8 cellular contexts compared by ENCODE assay signal in the genomic region with DNA sequence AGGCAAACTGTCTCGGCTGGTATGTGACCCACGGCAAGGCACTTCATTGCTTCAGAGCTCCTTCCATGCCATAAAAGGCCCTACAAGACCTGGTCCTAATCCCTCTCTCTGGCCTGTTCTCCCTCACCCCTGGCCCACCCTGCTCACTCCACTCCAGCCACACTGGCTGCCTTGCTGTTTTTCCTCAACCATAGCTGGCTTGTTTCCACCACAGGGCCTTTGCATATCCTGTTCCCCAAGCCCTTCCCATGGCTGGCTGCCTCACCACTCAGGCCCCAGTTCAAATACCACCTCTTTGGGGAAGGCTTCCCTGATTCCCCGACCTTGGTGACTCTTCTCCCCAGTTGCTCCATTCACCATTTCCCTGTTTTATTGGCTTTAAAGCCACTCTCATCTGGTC.
DNase-seq lines count a peak whose midpoint lies in the region; ATAC-seq and TF ChIP-seq lines count a peak whose summit lies in the region.
"Not testable (repeated sequence)": the region's sequence is repeated elsewhere in the genome, so short reads cannot be mapped to it uniquely, and the experiment has no call there.

No MANE protein-coding gene starts in this region.

- not testable (repeated sequence) for TF ChIP-seq CTCF in parathyroid adenoma (IDR thresholded peaks at IDR 0.05); type B pancreatic cell (conservative IDR thresholded peaks at IDR 0.05)

- H3K4ac ChIP-seq in mesenchymal stem cell (ENCODE audit: low read depth in 1 of 2, low read length in 2 of 2) = peak overlapping the region in 1 of 2 experiments; percentile 88

- not testable (repeated sequence) for H3K36me3 ChIP-seq in CD4-positive, alpha-beta memory T cell (ENCODE audit: insufficient read depth, low read length); esophagus (ENCODE audit: control insufficient read depth in 2 of 2, insufficient read depth in 2 of 2, low read length in 1 of 2); parathyroid adenoma (ENCODE audit: control insufficient read depth, insufficient read depth, low read length)
- peaks cover 14 to 25% of the 10 kb centered on the region in 2 experiments for H3K36me3 ChIP-seq in mesenchymal stem cell (ENCODE audit: control insufficient read depth in 1 of 2, insufficient read depth in 2 of 2, low read depth in 1 of 2, low read length in 2 of 2)

- H3K4me1 ChIP-seq in CD4-positive, alpha-beta memory T cell (ENCODE audit: insufficient read depth, low read length); esophagus (ENCODE audit: control insufficient read depth in 2 of 2, insufficient read depth in 2 of 2, low read length in 1 of 2): not testable (repeated sequence)
- peaks cover 17% of the 10 kb centered on the region for H3K4me1 ChIP-seq in mesenchymal stem cell (ENCODE audit: control insufficient read depth, insufficient read depth, low read depth, low read length)
- peaks cover 19% of the 10 kb centered on the region for H3K4me1 ChIP-seq in parathyroid adenoma

- peak overlapping the region; percentile 37 to 93 for H3K18ac ChIP-seq in mesenchymal stem cell (ENCODE audit: low read depth in 1 of 2, low read length in 2 of 2)

- H3K9me3 Mint-ChIP-seq in CD4-positive, alpha-beta memory T cell; activated CD4-positive, alpha-beta T cell treated with anti-CD3 and anti-CD28 coated beads for 36 hours (ENCODE audit: low read depth); activated naive CD8-positive, alpha-beta T cell treated with anti-CD3 and anti-CD28 coated beads, Interleukin-2, amount 10 ng/mL, durations not matched to agents 7 days and 5 days; type B pancreatic cell: not testable (repeated sequence)

- not testable (repeated sequence) for H3K23ac ChIP-seq in mesenchymal stem cell (ENCODE audit: low read length in 2 of 2)

- H3K27ac ChIP-seq in CD4-positive, alpha-beta memory T cell (ENCODE audit: low read depth, low read length) = not testable (repeated sequence)
- H3K27ac ChIP-seq in esophagus (ENCODE audit: low read depth in 2 of 2, low read length in 1 of 2) (peak overlapping the region; percentile 17 to 57), mesenchymal stem cell (ENCODE audit: low read length, poor library complexity, severe bottlenecking) (peak overlapping the region; percentile 66), parathyroid adenoma (peak overlapping the region; percentile 89)

- not testable (repeated sequence) for ATAC-seq in activated CD4-positive, alpha-beta T cell treated with anti-CD3 and anti-CD28 coated beads for 36 hours; activated naive CD8-positive, alpha-beta T cell treated with anti-CD3 and anti-CD28 coated beads, Interleukin-2, amount 10 ng/mL, durations not matched to agents 7 days and 5 days (ENCODE audit: low read depth)

- H2AK5ac ChIP-seq in mesenchymal stem cell (ENCODE audit: low read length, severe bottlenecking) = not testable (repeated sequence)

- peak overlapping the region in 6 of 7 donors; percentile 15 to 97 (median 82) for H3K27ac Mint-ChIP-seq in CD4-positive, alpha-beta memory T cell
- H3K27ac Mint-ChIP-seq in activated CD4-positive, alpha-beta T cell treated with anti-CD3 and anti-CD28 coated beads for 36 hours = peak overlapping the region; percentile 82
- H3K27ac Mint-ChIP-seq in activated naive CD8-positive, alpha-beta T cell treated with anti-CD3 and anti-CD28 coated beads, Interleukin-2, amount 10 ng/mL, durations not matched to agents 7 days and 5 days = peak overlapping the region; percentile 36
- peak overlapping the region; percentile 88 for H3K27ac Mint-ChIP-seq in type B pancreatic cell

- H2BK12ac ChIP-seq in mesenchymal stem cell (ENCODE audit: low read length in 2 of 2) = peak overlapping the region in 1 of 2 experiments; percentile 86

- intact Hi-C loops in CD4-positive, alpha-beta memory T cell (cut with micrococcal nuclease) = not testable (repeated sequence)
- intact Hi-C loops in activated CD4-positive, alpha-beta T cell treated with anti-CD3 and anti-CD28 coated beads for 36 hours (cut with DNase I, micrococcal nuclease) = loop anchor here in 1 of 2 experiments (10.0 kb wide), 1 partner anchor 352 kb away; the partner anchor contains the start of gene ZNF717

- H3K4me2 ChIP-seq in mesenchymal stem cell (ENCODE audit: low read length, poor library complexity, severe bottlenecking); parathyroid adenoma (ENCODE audit: low read length): not testable (repeated sequence)

- not testable (repeated sequence) for H3K14ac ChIP-seq in mesenchymal stem cell (ENCODE audit: low read length in 2 of 2)

- not testable (repeated sequence) for H2AFZ ChIP-seq in mesenchymal stem cell (ENCODE audit: low read depth, low read length); parathyroid adenoma

- H3K4me3 ChIP-seq in CD4-positive, alpha-beta memory T cell (ENCODE audit: low read length in 2 of 2); esophagus (ENCODE audit: low read depth in 1 of 2, low read length in 2 of 2); parathyroid adenoma (ENCODE audit: low read depth, low read length): not testable (repeated sequence)
- peak overlapping the region in 1 of 2 experiments; percentile 83 for H3K4me3 ChIP-seq in mesenchymal stem cell (ENCODE audit: insufficient read depth in 1 of 2, low read depth in 1 of 2, low read length in 2 of 2)

- H3K4me3 Mint-ChIP-seq in CD4-positive, alpha-beta memory T cell = peak overlapping the region in 4 of 8 donors; percentile 25 to 62 (median 41)
- H3K4me3 Mint-ChIP-seq in activated CD4-positive, alpha-beta T cell treated with anti-CD3 and anti-CD28 coated beads for 36 hours; activated naive CD8-positive, alpha-beta T cell treated with anti-CD3 and anti-CD28 coated beads, Interleukin-2, amount 10 ng/mL, durations not matched to agents 7 days and 5 days: not testable (repeated sequence)
- H3K4me3 Mint-ChIP-seq in type B pancreatic cell = peak overlapping the region; percentile 65

- H3K79me2 ChIP-seq in parathyroid adenoma = not testable (repeated sequence)

- not testable (repeated sequence) for H3K9me3 ChIP-seq in CD4-positive, alpha-beta memory T cell (ENCODE audit: control insufficient read depth in 1 of 2, low read length in 2 of 2); esophagus (ENCODE audit: control insufficient read depth in 2 of 2, insufficient read depth in 1 of 2, low read depth in 1 of 2, low read length in 1 of 2); mesenchymal stem cell (ENCODE audit: control insufficient read depth, low read length); parathyroid adenoma (ENCODE audit: control insufficient read depth, low read length)

- 83 to 84% methylated on average over 3 of the region's 3 CpGs for WGBS in esophagus, 2 donors
- 23% methylated on average over 3 of the region's 3 CpGs for WGBS in mesenchymal stem cell

- H2BK120ac ChIP-seq in mesenchymal stem cell (ENCODE audit: low read depth, low read length) = not testable (repeated sequence)

- CTCF ChIA-PET in CD4-positive, alpha-beta memory T cell (lab: Charles Lee; ENCODE audit: partially characterized antibody); activated CD4-positive, alpha-beta T cell treated with anti-CD3 and anti-CD28 coated beads for 36 hours (lab: Charles Lee): not testable (repeated sequence)

- H4K8ac ChIP-seq in mesenchymal stem cell (ENCODE audit: low read length) = peak overlapping the region; percentile 70

- H4K91ac ChIP-seq in mesenchymal stem cell (ENCODE audit: low read length) = peak overlapping the region; percentile 90

- peaks cover 7 to 27% of the 10 kb centered on the region in 2 donors for H3K36me3 Mint-ChIP-seq in CD4-positive, alpha-beta memory T cell
- peaks cover 17% of the 10 kb centered on the region for H3K36me3 Mint-ChIP-seq in activated CD4-positive, alpha-beta T cell treated with anti-CD3 and anti-CD28 coated beads for 36 hours (ENCODE audit: low read depth)
- not testable (repeated sequence) for H3K36me3 Mint-ChIP-seq in activated naive CD8-positive, alpha-beta T cell treated with anti-CD3 and anti-CD28 coated beads, Interleukin-2, amount 10 ng/mL, durations not matched to agents 7 days and 5 days; type B pancreatic cell

- DNase-seq in CD4-positive, alpha-beta memory T cell; activated CD4-positive, alpha-beta T cell treated with anti-CD3 and anti-CD28 coated beads for 36 hours; activated naive CD8-positive, alpha-beta T cell treated with anti-CD3 and anti-CD28 coated beads, Interleukin-2, amount 10 ng/mL, durations not matched to agents 7 days and 5 days; mesenchymal stem cell; type B pancreatic cell (ENCODE audit: extremely low spot score, unreplicated experiment): not testable (repeated sequence)
- DNase-seq in M059J (ENCODE audit: low read depth) = peak; percentile 2

- not testable (repeated sequence) for H3K27me3 ChIP-seq in CD4-positive, alpha-beta memory T cell (ENCODE audit: insufficient read depth, low read length); esophagus (ENCODE audit: control insufficient read depth in 1 of 2, insufficient read depth in 2 of 2, low read length in 2 of 2); mesenchymal stem cell (ENCODE audit: control insufficient read depth in 1 of 2, insufficient read depth in 1 of 2, low read length in 2 of 2); parathyroid adenoma (ENCODE audit: control insufficient read depth, insufficient read depth, low read length)

- H3K4me1 Mint-ChIP-seq in CD4-positive, alpha-beta memory T cell = peaks cover 8 to 33% (median 22%) of the 10 kb centered on the region in 4 donors
- H3K4me1 Mint-ChIP-seq in activated CD4-positive, alpha-beta T cell treated with anti-CD3 and anti-CD28 coated beads for 36 hours = peaks cover 20% of the 10 kb centered on the region
- peaks cover 15% of the 10 kb centered on the region for H3K4me1 Mint-ChIP-seq in activated naive CD8-positive, alpha-beta T cell treated with anti-CD3 and anti-CD28 coated beads, Interleukin-2, amount 10 ng/mL, durations not matched to agents 7 days and 5 days
- H3K4me1 Mint-ChIP-seq in type B pancreatic cell (ENCODE audit: unreplicated experiment) = not testable (repeated sequence)

- not testable (repeated sequence) for H2BK15ac ChIP-seq in mesenchymal stem cell (ENCODE audit: low read depth, poor library complexity, severe bottlenecking)

- POLR2A ChIA-PET in CD4-positive, alpha-beta memory T cell (lab: Charles Lee; ENCODE audit: partially characterized antibody) = interaction anchor here (0.6 kb wide), 1 partner anchor 9 kb away, joined by 3 read pairs; no protein-coding TSS in a partner anchor
- POLR2A ChIA-PET in activated CD4-positive, alpha-beta T cell treated with anti-CD3 and anti-CD28 coated beads for 36 hours (lab: Charles Lee); activated naive CD8-positive, alpha-beta T cell treated with anti-CD3 and anti-CD28 coated beads, Interleukin-2, amount 10 ng/mL, durations not matched to agents 7 days and 5 days (lab: Charles Lee): not testable (repeated sequence)

- H3K79me1 ChIP-seq in mesenchymal stem cell (replicated peaks; ENCODE audit: low read length, poor library complexity, severe bottlenecking) = not testable (repeated sequence)

- not testable (repeated sequence) for H3K27me3 Mint-ChIP-seq in CD4-positive, alpha-beta memory T cell; activated CD4-positive, alpha-beta T cell treated with anti-CD3 and anti-CD28 coated beads for 36 hours; activated naive CD8-positive, alpha-beta T cell treated with anti-CD3 and anti-CD28 coated beads, Interleukin-2, amount 10 ng/mL, durations not matched to agents 7 days and 5 days; type B pancreatic cell

- peak overlapping the region; percentile 95 for H3K9ac ChIP-seq in mesenchymal stem cell (ENCODE audit: low read length)
- H3K9ac ChIP-seq in parathyroid adenoma = not testable (repeated sequence)

- not testable (repeated sequence) for H2BK5ac ChIP-seq in mesenchymal stem cell (ENCODE audit: low read depth, low read length, poor library complexity, severe bottlenecking)

Comparison
In these comparisons a context has a peak if more than half of its experiments do, and no peak if none do; other contexts are left out.
1. H3K27ac Mint-ChIP-seq: peak in every context shown above with its lines; median percentile 88 in type B pancreatic cell; 82 in activated CD4-positive, alpha-beta T cell treated with anti-CD3 and anti-CD28 coated beads for 36 hours; 82 in CD4-positive, alpha-beta memory T cell; 36 in activated naive CD8-positive, alpha-beta T cell treated with anti-CD3 and anti-CD28 coated beads, Interleukin-2, amount 10 ng/mL, durations not matched to agents 7 days and 5 days.